28 cellular contexts compared by ENCODE assay signal in genomic region chr11:41320233-41320993, GRCh38.
A peak's percentile ranks its signal among the peaks of the same experiment; 100 is the strongest.
DNase-seq lines count a peak whose midpoint lies in the region; ATAC-seq and TF ChIP-seq lines count a peak whose summit lies in the region.
"Had no signal": no experiment of that assay in that cellular context is flagged by ENCODE, and none has a peak within 500 bp of the region (broad histone marks: within the 10 kb centered on the region; RNA-seq: fewer than 3 reads in every experiment).

No MANE protein-coding gene starts in this region.

- H3K27ac ChIP-seq in neural progenitor cell (no peak overlapping the region), body of pancreas (no peak overlapping the region)
- H3K27ac ChIP-seq: left ventricle myocardium inferior, neutrophil, right lobe of liver, thyroid gland, uterus had no signal

- H3K9me3 ChIP-seq in neural progenitor cell (ENCODE audit: low read depth) (no peaks in the 10 kb centered on the region), body of pancreas (no peaks in the 10 kb centered on the region)
- H3K9me3 ChIP-seq: neutrophil, right lobe of liver, thyroid gland, uterus had no signal

- H3K4me1 Mint-ChIP-seq in neural progenitor cell = peaks cover 31% of the 10 kb centered on the region
- H3K4me1 Mint-ChIP-seq: activated CD4-positive, alpha-beta memory T cell treated with anti-CD3 and anti-CD28 coated beads, Interleukin-2, amount 10 ng/mL, durations not matched to agents 7 days and 5 days; activated T-helper 17 cell treated with anti-CD3 and anti-CD28 coated beads, Interleukin-2, amount 50 U/mL, for 72 hours had no signal

- H3K4me3 Mint-ChIP-seq in neural progenitor cell = no peak overlapping the region
- H3K4me3 Mint-ChIP-seq: activated CD4-positive, alpha-beta memory T cell treated with anti-CD3 and anti-CD28 coated beads, Interleukin-2, amount 10 ng/mL, durations not matched to agents 7 days and 5 days; activated T-helper 17 cell treated with anti-CD3 and anti-CD28 coated beads, Interleukin-2, amount 50 U/mL, for 72 hours; HFFc6 had no signal

- no peaks in the 10 kb centered on the region for H3K79me2 ChIP-seq in neural progenitor cell (ENCODE audit: low read depth)

- no peaks in the 10 kb centered on the region for H3F3A ChIP-seq in neural progenitor cell (ENCODE audit: low read depth)

- H4K20me1 ChIP-seq in neural progenitor cell (ENCODE audit: low read depth) = no peaks in the 10 kb centered on the region

- peak; percentile 65 for ATAC-seq in GM18502 (IDR thresholded peaks at IDR 0.05; ENCODE audit: poor library complexity, unreplicated experiment)
- peak; percentile 49 for ATAC-seq in HG03442 (IDR thresholded peaks at IDR 0.05; ENCODE audit: unreplicated experiment)
- no peak for ATAC-seq in HG03439 (IDR thresholded peaks at IDR 0.05; ENCODE audit: unreplicated experiment)
- ATAC-seq in body of pancreas = no peak
- ATAC-seq: activated naive CD4-positive, alpha-beta T cell treated with anti-CD3 and anti-CD28 coated beads, Interleukin-2, amount 50 U/mL, for 72 hours; activated T-helper 17 cell treated with anti-CD3 and anti-CD28 coated beads, Interleukin-2, amount 50 U/mL, for 72 hours; right lobe of liver had no signal

- H3K27me3 ChIP-seq in neural progenitor cell (no peaks in the 10 kb centered on the region), body of pancreas (no peaks in the 10 kb centered on the region)
- H3K27me3 ChIP-seq: neutrophil, right lobe of liver, thyroid gland, uterus had no signal

- H3K4me3 ChIP-seq in neural progenitor cell (no peak overlapping the region), body of pancreas (no peak overlapping the region)
- H3K4me3 ChIP-seq: left ventricle myocardium inferior, right lobe of liver, thyroid gland, uterus had no signal

- no peak overlapping the region for H3K9ac ChIP-seq in neural progenitor cell

- H3K9me3 Mint-ChIP-seq in neural progenitor cell = no peaks in the 10 kb centered on the region

- H3K36me3 ChIP-seq in neural progenitor cell = no peaks in the 10 kb centered on the region
- no peaks in the 10 kb centered on the region for H3K36me3 ChIP-seq in body of pancreas (replicated peaks in 1 of 2; ENCODE audit: insufficient read depth in 1 of 2, low read depth in 2 of 2)
- H3K36me3 ChIP-seq: left ventricle myocardium inferior, neutrophil, right lobe of liver, thyroid gland, uterus had no signal

- H3K36me3 Mint-ChIP-seq in neural progenitor cell = no peaks in the 10 kb centered on the region
- H3K36me3 Mint-ChIP-seq: activated naive CD4-positive, alpha-beta T cell treated with anti-CD3 and anti-CD28 coated beads, Interleukin-2, amount 50 U/mL, for 72 hours had no signal

- no peak overlapping the region for H2AFZ ChIP-seq in neural progenitor cell (replicated peaks)

- intact Hi-C loops in body of pancreas (cut with DNase I) = no loop called here

- peak overlapping the region; percentile 84 for H3K27ac Mint-ChIP-seq in neural progenitor cell
- H3K27ac Mint-ChIP-seq: activated CD4-positive, alpha-beta memory T cell treated with anti-CD3 and anti-CD28 coated beads, Interleukin-2, amount 10 ng/mL, durations not matched to agents 7 days and 5 days; activated naive CD4-positive, alpha-beta T cell treated with anti-CD3 and anti-CD28 coated beads, Interleukin-2, amount 50 U/mL, for 72 hours; activated T-helper 17 cell treated with anti-CD3 and anti-CD28 coated beads, Interleukin-2, amount 50 U/mL, for 72 hours; HFFc6 had no signal

- DNase-seq in astrocyte of the hippocampus (ENCODE audit: low read depth, low spot score) (peak; percentile 57), neural progenitor cell (ENCODE audit: low spot score) (no peak), NCI-H1048 (lab: John Stamatoyannopoulos, UW) (no peak), DMS 273 treated with DMSO at 0.1 percent for 48 hours (lab: John Stamatoyannopoulos, UW) (no peak), body of pancreas (no peak)
- DNase-seq: activated CD4-positive, alpha-beta memory T cell treated with anti-CD3 and anti-CD28 coated beads, Interleukin-2, amount 10 ng/mL, durations not matched to agents 7 days and 5 days; activated CD8-positive, alpha-beta memory T cell treated with anti-CD3 and anti-CD28 coated beads, Interleukin-2, amount 50 U/mL, for 4 hours; erythroblast; HFFc6; left ventricle myocardium inferior; mesenchymal stem cell; MM.1S; NCI-H1436; NCI-H2081 treated with DMSO at 0.1 percent for 48 hours; NCI-H226; NCI-H526 treated with DMSO at 0.1 percent for 48 hours; posterior cingulate gyrus; right lobe of liver; SIG-M5; SW 1271; thyroid gland; uterus had no signal

- TF ChIP-seq CTCF in neural progenitor cell (IDR thresholded peaks at IDR 0.05) (no peak), body of pancreas (IDR thresholded peaks at IDR 0.05) (no peak)

- H3K27me3 Mint-ChIP-seq in neural progenitor cell (ENCODE audit: insufficient read depth, low read depth) = no peaks in the 10 kb centered on the region
- H3K27me3 Mint-ChIP-seq: activated CD4-positive, alpha-beta memory T cell treated with anti-CD3 and anti-CD28 coated beads, Interleukin-2, amount 10 ng/mL, durations not matched to agents 7 days and 5 days; activated T-helper 17 cell treated with anti-CD3 and anti-CD28 coated beads, Interleukin-2, amount 50 U/mL, for 72 hours had no signal

- H3K4me1 ChIP-seq in neural progenitor cell = no peaks in the 10 kb centered on the region
- H3K4me1 ChIP-seq in body of pancreas = no peaks in the 10 kb centered on the region
- H3K4me1 ChIP-seq: left ventricle myocardium inferior, right lobe of liver, thyroid gland, uterus had no signal

- no peak overlapping the region for H3K4me2 ChIP-seq in neural progenitor cell

- no peak for TF ChIP-seq POLR2A in body of pancreas (IDR thresholded peaks at IDR 0.05)

- WGBS in body of pancreas, 2 donors = 48 to 56% methylated on average over 4 of the region's 4 CpGs

Comparison
In these comparisons a context has a peak if more than half of its experiments do, and no peak if none do; other contexts are left out.
1. ATAC-seq: peak in GM18502 (single experiment) and HG03442 (single experiment); none in HG03439 (single experiment) and body of pancreas (single experiment).